1 cellular context compared by ENCODE assay signal in the genomic region with DNA sequence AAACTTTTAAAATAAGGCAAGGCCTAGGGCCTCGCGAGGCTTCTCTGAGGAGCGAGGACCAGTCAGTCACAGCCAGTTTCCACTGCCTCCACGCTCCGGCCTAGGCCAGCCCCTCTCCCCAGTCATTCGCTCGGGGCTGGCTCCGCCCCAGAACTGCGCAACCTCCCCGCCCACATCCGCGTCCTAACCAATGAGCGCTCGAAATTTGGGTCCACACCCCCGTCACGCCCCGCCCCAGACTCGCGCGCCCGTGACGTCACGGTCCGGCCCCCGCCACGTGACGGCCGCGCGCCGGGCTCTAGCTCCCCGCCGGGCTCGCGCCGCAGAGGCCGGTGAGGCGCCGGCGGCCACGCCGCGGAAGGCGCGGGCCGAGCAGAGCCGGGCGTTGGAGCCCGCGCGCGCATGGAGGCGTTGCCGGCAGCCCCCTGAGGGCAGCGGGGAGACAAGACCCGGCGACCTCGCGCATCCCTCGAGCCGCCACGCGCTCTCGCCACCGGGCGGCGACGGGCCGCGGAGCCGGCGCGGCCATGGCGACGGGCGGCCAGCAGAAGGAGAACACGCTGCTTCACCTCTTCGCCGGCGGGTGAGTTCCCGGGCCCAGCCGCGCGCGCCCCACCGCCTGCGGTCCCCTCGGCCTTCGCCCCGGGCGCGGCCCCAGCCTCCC.
TF ChIP-seq lines count a peak whose summit lies in the region.

A gene with protein sequence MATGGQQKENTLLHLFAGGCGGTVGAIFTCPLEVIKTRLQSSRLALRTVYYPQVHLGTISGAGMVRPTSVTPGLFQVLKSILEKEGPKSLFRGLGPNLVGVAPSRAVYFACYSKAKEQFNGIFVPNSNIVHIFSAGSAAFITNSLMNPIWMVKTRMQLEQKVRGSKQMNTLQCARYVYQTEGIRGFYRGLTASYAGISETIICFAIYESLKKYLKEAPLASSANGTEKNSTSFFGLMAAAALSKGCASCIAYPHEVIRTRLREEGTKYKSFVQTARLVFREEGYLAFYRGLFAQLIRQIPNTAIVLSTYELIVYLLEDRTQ (plus strand): TSS at position 301 of the 664 bp plus-strand sequence. CDS start 227 bp downstream, at position 528.

TF ChIP-seq in HepG2, 621 proteins besides CTCF, POLR2A, EP300 and RAD21 (continued from another document and continues in another):
- TF ChIP-seq CREM (IDR thresholded peaks at IDR 0.05) (peak; percentile 57), CREM (CRISPR knock-in tag; IDR thresholded peaks at IDR 0.05) (no peak), THAP11 (CRISPR knock-in tag; IDR thresholded peaks at IDR 0.05) (0 out of 2 replicates have a peak, but pooled peaks have one; percentile 38), ZNF207 (IDR thresholded peaks at IDR 0.05; ENCODE audit: borderline replicate concordance) (no peak), TBX2 (CRISPR knock-in tag; IDR thresholded peaks at IDR 0.05; ENCODE audit: borderline replicate concordance) (peak; percentile 37; the same call in 1 of the 2 replicates), MED8 (CRISPR knock-in tag; IDR thresholded peaks at IDR 0.05; ENCODE audit: insufficient replicate concordance) (peak; percentile 46), ZNF24 (IDR thresholded peaks at IDR 0.05) (no peak), FLYWCH1 (CRISPR knock-in tag; IDR thresholded peaks at IDR 0.05) (no peak), FOXM1 (CRISPR knock-in tag; IDR thresholded peaks at IDR 0.05) (no peak), CENPT (CRISPR knock-in tag; IDR thresholded peaks at IDR 0.05; ENCODE audit: low read depth) (no peak), ZNF225 (CRISPR knock-in tag; IDR thresholded peaks at IDR 0.05) (no peak), ZFP36 (IDR thresholded peaks at IDR 0.05; ENCODE audit: borderline replicate concordance, low read depth, low read length, partially characterized antibody) (no peak), ZFP62 (CRISPR knock-in tag; IDR thresholded peaks at IDR 0.05) (no peak), ARNT2 (CRISPR knock-in tag; IDR thresholded peaks at IDR 0.05; ENCODE audit: low read depth) (peak; percentile 78), RARA (CRISPR knock-in tag; IDR thresholded peaks at IDR 0.05) (no peak), NR2F2 (IDR thresholded peaks at IDR 0.05; ENCODE audit: borderline replicate concordance, low read depth) (no peak), KLF6 (CRISPR knock-in tag; IDR thresholded peaks at IDR 0.05) (0 out of 2 replicates have a peak, but pooled peaks have one; percentile 17), KMT2A (CRISPR knock-in tag; IDR thresholded peaks at IDR 0.05) (no peak; the same call in 1 of the 2 replicates), KLF11 (CRISPR knock-in tag; IDR thresholded peaks at IDR 0.05) (peak; percentile 21; the same call in 1 of the 2 replicates), SP5 (CRISPR knock-in tag; IDR thresholded peaks at IDR 0.05; ENCODE audit: borderline replicate concordance, low read depth) (peak; percentile 87), SKI (IDR thresholded peaks at IDR 0.05; ENCODE audit: partially characterized antibody) (peak; percentile 78), ZNF615 (CRISPR knock-in tag; IDR thresholded peaks at IDR 0.05; ENCODE audit: borderline replicate concordance) (no peak), HOXA7 (CRISPR knock-in tag; IDR thresholded peaks at IDR 0.05) (no peak), ONECUT2 (CRISPR knock-in tag; IDR thresholded peaks at IDR 0.05) (no peak), TEAD3 (CRISPR knock-in tag; optimal IDR thresholded peaks at IDR 0.05; ENCODE audit: borderline replicate concordance) (no peak), ZNF33B (CRISPR knock-in tag; IDR thresholded peaks at IDR 0.05) (no peak), FOXO1 (CRISPR knock-in tag; IDR thresholded peaks at IDR 0.05) (no peak; the same call in 1 of the 2 replicates), RFX5 (IDR thresholded peaks at IDR 0.05; ENCODE audit: low read depth, low read length) (peak; percentile 72), IRX3 (CRISPR knock-in tag; IDR thresholded peaks at IDR 0.05; ENCODE audit: borderline replicate concordance, low read depth) (peak; percentile 78), TBP (CRISPR knock-in tag; IDR thresholded peaks at IDR 0.05) (no peak), ZNF260 (CRISPR knock-in tag; IDR thresholded peaks at IDR 0.05; ENCODE audit: borderline replicate concordance, low read depth) (no peak)
- TF ChIP-seq, protein P1, sequence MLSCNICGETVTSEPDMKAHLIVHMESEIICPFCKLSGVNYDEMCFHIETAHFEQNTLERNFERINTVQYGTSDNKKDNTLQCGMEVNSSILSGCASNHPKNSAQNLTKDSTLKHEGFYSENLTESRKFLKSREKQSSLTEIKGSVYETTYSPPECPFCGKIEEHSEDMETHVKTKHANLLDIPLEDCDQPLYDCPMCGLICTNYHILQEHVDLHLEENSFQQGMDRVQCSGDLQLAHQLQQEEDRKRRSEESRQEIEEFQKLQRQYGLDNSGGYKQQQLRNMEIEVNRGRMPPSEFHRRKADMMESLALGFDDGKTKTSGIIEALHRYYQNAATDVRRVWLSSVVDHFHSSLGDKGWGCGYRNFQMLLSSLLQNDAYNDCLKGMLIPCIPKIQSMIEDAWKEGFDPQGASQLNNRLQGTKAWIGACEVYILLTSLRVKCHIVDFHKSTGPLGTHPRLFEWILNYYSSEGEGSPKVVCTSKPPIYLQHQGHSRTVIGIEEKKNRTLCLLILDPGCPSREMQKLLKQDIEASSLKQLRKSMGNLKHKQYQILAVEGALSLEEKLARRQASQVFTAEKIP (CRISPR knock-in tag; IDR thresholded peaks at IDR 0.05; ENCODE audit: borderline replicate concordance): no peak
- TF ChIP-seq, protein P2, sequence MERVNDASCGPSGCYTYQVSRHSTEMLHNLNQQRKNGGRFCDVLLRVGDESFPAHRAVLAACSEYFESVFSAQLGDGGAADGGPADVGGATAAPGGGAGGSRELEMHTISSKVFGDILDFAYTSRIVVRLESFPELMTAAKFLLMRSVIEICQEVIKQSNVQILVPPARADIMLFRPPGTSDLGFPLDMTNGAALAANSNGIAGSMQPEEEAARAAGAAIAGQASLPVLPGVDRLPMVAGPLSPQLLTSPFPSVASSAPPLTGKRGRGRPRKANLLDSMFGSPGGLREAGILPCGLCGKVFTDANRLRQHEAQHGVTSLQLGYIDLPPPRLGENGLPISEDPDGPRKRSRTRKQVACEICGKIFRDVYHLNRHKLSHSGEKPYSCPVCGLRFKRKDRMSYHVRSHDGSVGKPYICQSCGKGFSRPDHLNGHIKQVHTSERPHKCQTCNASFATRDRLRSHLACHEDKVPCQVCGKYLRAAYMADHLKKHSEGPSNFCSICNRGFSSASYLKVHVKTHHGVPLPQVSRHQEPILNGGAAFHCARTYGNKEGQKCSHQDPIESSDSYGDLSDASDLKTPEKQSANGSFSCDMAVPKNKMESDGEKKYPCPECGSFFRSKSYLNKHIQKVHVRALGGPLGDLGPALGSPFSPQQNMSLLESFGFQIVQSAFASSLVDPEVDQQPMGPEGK (CRISPR knock-in tag; IDR thresholded peaks at IDR 0.05): no peak; the same call in 1 of the 2 replicates
- TF ChIP-seq, protein P3, sequence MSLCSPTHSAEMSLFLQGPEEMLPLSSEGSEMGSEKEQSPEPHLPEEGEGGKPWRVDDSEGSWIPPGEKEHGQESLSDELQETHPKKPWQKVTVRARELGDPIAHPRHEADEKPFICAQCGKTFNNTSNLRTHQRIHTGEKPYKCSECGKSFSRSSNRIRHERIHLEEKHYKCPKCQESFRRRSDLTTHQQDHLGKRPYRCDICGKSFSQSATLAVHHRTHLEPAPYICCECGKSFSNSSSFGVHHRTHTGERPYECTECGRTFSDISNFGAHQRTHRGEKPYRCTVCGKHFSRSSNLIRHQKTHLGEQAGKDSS (CRISPR knock-in tag; IDR thresholded peaks at IDR 0.05; ENCODE audit: borderline replicate concordance, low read depth): no peak
- TF ChIP-seq, protein P4, sequence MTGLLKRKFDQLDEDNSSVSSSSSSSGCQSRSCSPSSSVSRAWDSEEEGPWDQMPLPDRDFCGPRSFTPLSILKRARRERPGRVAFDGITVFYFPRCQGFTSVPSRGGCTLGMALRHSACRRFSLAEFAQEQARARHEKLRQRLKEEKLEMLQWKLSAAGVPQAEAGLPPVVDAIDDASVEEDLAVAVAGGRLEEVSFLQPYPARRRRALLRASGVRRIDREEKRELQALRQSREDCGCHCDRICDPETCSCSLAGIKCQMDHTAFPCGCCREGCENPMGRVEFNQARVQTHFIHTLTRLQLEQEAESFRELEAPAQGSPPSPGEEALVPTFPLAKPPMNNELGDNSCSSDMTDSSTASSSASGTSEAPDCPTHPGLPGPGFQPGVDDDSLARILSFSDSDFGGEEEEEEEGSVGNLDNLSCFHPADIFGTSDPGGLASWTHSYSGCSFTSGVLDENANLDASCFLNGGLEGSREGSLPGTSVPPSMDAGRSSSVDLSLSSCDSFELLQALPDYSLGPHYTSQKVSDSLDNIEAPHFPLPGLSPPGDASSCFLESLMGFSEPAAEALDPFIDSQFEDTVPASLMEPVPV (CRISPR knock-in tag; IDR thresholded peaks at IDR 0.05): no peak; the same call in 1 of the 2 replicates
- TF ChIP-seq, protein P5, sequence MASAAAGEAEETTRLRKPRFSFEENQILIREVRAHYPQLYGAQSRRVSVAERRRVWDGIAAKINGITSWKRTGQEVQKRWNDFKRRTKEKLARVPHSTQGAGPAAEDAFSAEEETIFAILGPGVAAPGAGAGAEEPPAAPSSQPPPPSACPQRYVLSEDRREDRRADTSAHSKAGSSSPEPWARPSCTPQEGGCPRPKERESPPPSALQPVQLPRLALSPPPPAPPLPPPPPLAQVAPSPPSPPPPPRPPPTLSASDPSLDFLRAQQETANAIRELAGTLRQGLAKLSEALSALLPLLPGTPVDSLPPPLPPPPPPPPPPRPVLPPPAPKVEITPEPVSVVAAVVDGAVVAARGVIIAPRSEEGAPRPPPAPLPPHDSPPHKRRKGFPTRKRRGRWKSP (CRISPR knock-in tag; IDR thresholded peaks at IDR 0.05): no peak
- TF ChIP-seq, protein P6, sequence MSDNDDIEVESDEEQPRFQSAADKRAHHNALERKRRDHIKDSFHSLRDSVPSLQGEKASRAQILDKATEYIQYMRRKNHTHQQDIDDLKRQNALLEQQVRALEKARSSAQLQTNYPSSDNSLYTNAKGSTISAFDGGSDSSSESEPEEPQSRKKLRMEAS (IDR thresholded peaks at IDR 0.05): peak; percentile 91
- TF ChIP-seq, protein P7, sequence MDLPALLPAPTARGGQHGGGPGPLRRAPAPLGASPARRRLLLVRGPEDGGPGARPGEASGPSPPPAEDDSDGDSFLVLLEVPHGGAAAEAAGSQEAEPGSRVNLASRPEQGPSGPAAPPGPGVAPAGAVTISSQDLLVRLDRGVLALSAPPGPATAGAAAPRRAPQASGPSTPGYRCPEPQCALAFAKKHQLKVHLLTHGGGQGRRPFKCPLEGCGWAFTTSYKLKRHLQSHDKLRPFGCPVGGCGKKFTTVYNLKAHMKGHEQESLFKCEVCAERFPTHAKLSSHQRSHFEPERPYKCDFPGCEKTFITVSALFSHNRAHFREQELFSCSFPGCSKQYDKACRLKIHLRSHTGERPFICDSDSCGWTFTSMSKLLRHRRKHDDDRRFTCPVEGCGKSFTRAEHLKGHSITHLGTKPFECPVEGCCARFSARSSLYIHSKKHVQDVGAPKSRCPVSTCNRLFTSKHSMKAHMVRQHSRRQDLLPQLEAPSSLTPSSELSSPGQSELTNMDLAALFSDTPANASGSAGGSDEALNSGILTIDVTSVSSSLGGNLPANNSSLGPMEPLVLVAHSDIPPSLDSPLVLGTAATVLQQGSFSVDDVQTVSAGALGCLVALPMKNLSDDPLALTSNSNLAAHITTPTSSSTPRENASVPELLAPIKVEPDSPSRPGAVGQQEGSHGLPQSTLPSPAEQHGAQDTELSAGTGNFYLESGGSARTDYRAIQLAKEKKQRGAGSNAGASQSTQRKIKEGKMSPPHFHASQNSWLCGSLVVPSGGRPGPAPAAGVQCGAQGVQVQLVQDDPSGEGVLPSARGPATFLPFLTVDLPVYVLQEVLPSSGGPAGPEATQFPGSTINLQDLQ (CRISPR knock-in tag; IDR thresholded peaks at IDR 0.05): peak; percentile 35; the same call in 1 of the 2 replicates
- TF ChIP-seq, protein P8, sequence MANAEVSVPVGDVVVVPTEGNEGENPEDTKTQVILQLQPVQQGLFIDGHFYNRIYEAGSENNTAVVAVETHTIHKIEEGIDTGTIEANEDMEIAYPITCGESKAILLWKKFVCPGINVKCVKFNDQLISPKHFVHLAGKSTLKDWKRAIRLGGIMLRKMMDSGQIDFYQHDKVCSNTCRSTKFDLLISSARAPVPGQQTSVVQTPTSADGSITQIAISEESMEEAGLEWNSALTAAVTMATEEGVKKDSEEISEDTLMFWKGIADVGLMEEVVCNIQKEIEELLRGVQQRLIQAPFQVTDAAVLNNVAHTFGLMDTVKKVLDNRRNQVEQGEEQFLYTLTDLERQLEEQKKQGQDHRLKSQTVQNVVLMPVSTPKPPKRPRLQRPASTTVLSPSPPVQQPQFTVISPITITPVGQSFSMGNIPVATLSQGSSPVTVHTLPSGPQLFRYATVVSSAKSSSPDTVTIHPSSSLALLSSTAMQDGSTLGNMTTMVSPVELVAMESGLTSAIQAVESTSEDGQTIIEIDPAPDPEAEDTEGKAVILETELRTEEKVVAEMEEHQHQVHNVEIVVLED (CRISPR knock-in tag; IDR thresholded peaks at IDR 0.05; ENCODE audit: borderline replicate concordance): no peak
- TF ChIP-seq, protein P9, sequence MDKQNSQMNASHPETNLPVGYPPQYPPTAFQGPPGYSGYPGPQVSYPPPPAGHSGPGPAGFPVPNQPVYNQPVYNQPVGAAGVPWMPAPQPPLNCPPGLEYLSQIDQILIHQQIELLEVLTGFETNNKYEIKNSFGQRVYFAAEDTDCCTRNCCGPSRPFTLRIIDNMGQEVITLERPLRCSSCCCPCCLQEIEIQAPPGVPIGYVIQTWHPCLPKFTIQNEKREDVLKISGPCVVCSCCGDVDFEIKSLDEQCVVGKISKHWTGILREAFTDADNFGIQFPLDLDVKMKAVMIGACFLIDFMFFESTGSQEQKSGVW (CRISPR knock-in tag; IDR thresholded peaks at IDR 0.05; ENCODE audit: borderline replicate concordance): no peak
- TF ChIP-seq, protein P10, sequence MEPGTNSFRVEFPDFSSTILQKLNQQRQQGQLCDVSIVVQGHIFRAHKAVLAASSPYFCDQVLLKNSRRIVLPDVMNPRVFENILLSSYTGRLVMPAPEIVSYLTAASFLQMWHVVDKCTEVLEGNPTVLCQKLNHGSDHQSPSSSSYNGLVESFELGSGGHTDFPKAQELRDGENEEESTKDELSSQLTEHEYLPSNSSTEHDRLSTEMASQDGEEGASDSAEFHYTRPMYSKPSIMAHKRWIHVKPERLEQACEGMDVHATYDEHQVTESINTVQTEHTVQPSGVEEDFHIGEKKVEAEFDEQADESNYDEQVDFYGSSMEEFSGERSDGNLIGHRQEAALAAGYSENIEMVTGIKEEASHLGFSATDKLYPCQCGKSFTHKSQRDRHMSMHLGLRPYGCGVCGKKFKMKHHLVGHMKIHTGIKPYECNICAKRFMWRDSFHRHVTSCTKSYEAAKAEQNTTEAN (CRISPR knock-in tag; conservative IDR thresholded peaks at IDR 0.05): 0 out of 2 replicates have a peak, but pooled peaks have one; percentile 30
- TF ChIP-seq, protein P11, sequence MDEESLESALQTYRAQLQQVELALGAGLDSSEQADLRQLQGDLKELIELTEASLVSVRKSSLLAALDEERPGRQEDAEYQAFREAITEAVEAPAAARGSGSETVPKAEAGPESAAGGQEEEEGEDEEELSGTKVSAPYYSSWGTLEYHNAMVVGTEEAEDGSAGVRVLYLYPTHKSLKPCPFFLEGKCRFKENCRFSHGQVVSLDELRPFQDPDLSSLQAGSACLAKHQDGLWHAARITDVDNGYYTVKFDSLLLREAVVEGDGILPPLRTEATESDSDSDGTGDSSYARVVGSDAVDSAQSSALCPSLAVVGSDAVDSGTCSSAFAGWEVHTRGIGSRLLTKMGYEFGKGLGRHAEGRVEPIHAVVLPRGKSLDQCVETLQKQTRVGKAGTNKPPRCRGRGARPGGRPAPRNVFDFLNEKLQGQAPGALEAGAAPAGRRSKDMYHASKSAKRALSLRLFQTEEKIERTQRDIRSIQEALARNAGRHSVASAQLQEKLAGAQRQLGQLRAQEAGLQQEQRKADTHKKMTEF (CRISPR knock-in tag; IDR thresholded peaks at IDR 0.05): peak; percentile 65
